1 cellular context compared by ENCODE assay signal in genomic region chr3:13465236-13465958, GRCh38.
TF ChIP-seq lines count a peak whose summit lies in the region.

No MANE protein-coding gene starts in this region.

TF ChIP-seq in IMR-90, 13 proteins besides CTCF, POLR2A, EP300 and RAD21:
- TF ChIP-seq FOS (IDR thresholded peaks at IDR 0.05; ENCODE audit: low read depth, low read length) (no peak), MAZ (IDR thresholded peaks at IDR 0.05; ENCODE audit: borderline replicate concordance, low read depth, low read length) (no peak), CEBPB (IDR thresholded peaks at IDR 0.05; ENCODE audit: low read depth, low read length) (no peak)
